Comparison of ENCODE assay signal across 24 cellular contexts in genomic region chr5:136034976-136035375, GRCh38. TPM values are rescaled to one million over a fixed set of nuclear protein-coding genes. Genes with fewer than 3 reads are reported as not detected.
A peak's percentile ranks its signal among the peaks of the same experiment; 100 is the strongest.
DNase-seq lines count a peak whose midpoint lies in the region; ATAC-seq and TF ChIP-seq lines count a peak whose summit lies in the region.
"Had no signal": no experiment of that assay in that cellular context is flagged by ENCODE, and none has a peak within 500 bp of the region (broad histone marks: within the 10 kb centered on the region; RNA-seq: fewer than 3 reads in every experiment).

No MANE protein-coding gene starts in this region.

- H3K9me3 Mint-ChIP-seq in MCF 10A (ENCODE audit: unreplicated experiment): peaks cover 6% of the 10 kb centered on the region
- H3K9me3 Mint-ChIP-seq: activated naive CD8-positive, alpha-beta T cell treated with anti-CD3 and anti-CD28 coated beads, Interleukin-2, amount 10 ng/mL, durations not matched to agents 7 days and 5 days had no signal

- peaks cover 0 to 7% of the 10 kb centered on the region in 2 donors for H3K4me1 ChIP-seq in breast epithelium
- H3K4me1 ChIP-seq in mesenchymal stem cell (ENCODE audit: control insufficient read depth, insufficient read depth, low read depth, low read length): peaks cover 35% of the 10 kb centered on the region
- H3K4me1 ChIP-seq: body of pancreas had no signal

- H2AK5ac ChIP-seq in mesenchymal stem cell (ENCODE audit: low read length, severe bottlenecking): no peak overlapping the region

- H3K27ac ChIP-seq in breast epithelium (no peak overlapping the region), coronary artery (peak overlapping the region in 1 of 2 donors; percentile 17), mesenchymal stem cell (ENCODE audit: low read length, poor library complexity, severe bottlenecking) (no peak overlapping the region)
- H3K27ac ChIP-seq: body of pancreas, C4-2B, foreskin keratinocyte, upper lobe of left lung had no signal

- H2BK12ac ChIP-seq in mesenchymal stem cell (ENCODE audit: low read length in 2 of 2): no peak overlapping the region

- CTCF ChIA-PET in MCF 10A (lab: Yijun Ruan, JAX): interaction anchor here (0.6 to 18.0 kb wide), 14 partner anchors 10 to 1059 kb away, joined by 3 to 171 read pairs (median 5); no protein-coding TSS in a partner anchor

- H3K23ac ChIP-seq in mesenchymal stem cell (ENCODE audit: low read length in 2 of 2): no peak overlapping the region

- H3K4me3 ChIP-seq in breast epithelium (no peak overlapping the region), coronary artery (no peak overlapping the region), mesenchymal stem cell (ENCODE audit: insufficient read depth in 1 of 2, low read depth in 1 of 2, low read length in 2 of 2) (no peak overlapping the region)
- H3K4me3 ChIP-seq: body of pancreas, MG63, mucosa of descending colon, Peyer's patch, stomach, upper lobe of left lung had no signal

- no peak overlapping the region for H2AFZ ChIP-seq in mesenchymal stem cell (ENCODE audit: low read depth, low read length)

- H4K91ac ChIP-seq in mesenchymal stem cell (ENCODE audit: low read length): no peak overlapping the region

- H4K8ac ChIP-seq in mesenchymal stem cell (ENCODE audit: low read length): peak overlapping the region; percentile 3

- peaks cover 80% of the 10 kb centered on the region for H3K4me1 Mint-ChIP-seq in MCF 10A (ENCODE audit: insufficient read depth, unreplicated experiment)

- H3K9me3 ChIP-seq in breast epithelium (peaks cover 0 to 5% of the 10 kb centered on the region in 2 donors), mesenchymal stem cell (ENCODE audit: control insufficient read depth, low read length) (peaks cover 5% of the 10 kb centered on the region)
- H3K9me3 ChIP-seq: body of pancreas, MG63, mucosa of descending colon, Peyer's patch, stomach had no signal

- H3K27me3 Mint-ChIP-seq in MCF 10A (ENCODE audit: insufficient read depth, unreplicated experiment): no peaks in the 10 kb centered on the region

- H3K4me3 Mint-ChIP-seq in MCF 10A (ENCODE audit: unreplicated experiment): peak overlapping the region; percentile 39
- H3K4me3 Mint-ChIP-seq: activated CD4-positive, alpha-beta T cell treated with anti-CD3 and anti-CD28 coated beads for 36 hours; activated naive CD8-positive, alpha-beta T cell treated with anti-CD3 and anti-CD28 coated beads, Interleukin-2, amount 10 ng/mL, durations not matched to agents 7 days and 5 days had no signal

- H3K4ac ChIP-seq in mesenchymal stem cell (ENCODE audit: low read depth in 1 of 2, low read length in 2 of 2): no peak overlapping the region

- H3K27me3 ChIP-seq in breast epithelium (no peaks in the 10 kb centered on the region), mesenchymal stem cell (ENCODE audit: control insufficient read depth in 1 of 2, insufficient read depth in 1 of 2, low read length in 2 of 2) (no peaks in the 10 kb centered on the region)
- H3K27me3 ChIP-seq: body of pancreas, foreskin keratinocyte, MG63, Peyer's patch, stomach, upper lobe of left lung had no signal

- no peak overlapping the region for H2BK120ac ChIP-seq in mesenchymal stem cell (ENCODE audit: low read depth, low read length)

- POLR2A ChIA-PET in MCF 10A (lab: Yijun Ruan, JAX): interaction anchor here (0.8 to 37.2 kb wide), 13 partner anchors 12 to 114 kb away, joined by 3 to 1604 read pairs (median 7); partner anchors contain the start of genes LECT2, SMAD5 and TGFBI

- no peak for ATAC-seq in HG03045 (IDR thresholded peaks at IDR 0.05; ENCODE audit: unreplicated experiment)
- ATAC-seq: activated CD4-positive, alpha-beta T cell treated with anti-CD3 and anti-CD28 coated beads for 36 hours; body of pancreas; HCT116; mucosa of descending colon had no signal

- no TSS peak for BruUV-seq in MCF 10A (replicated peaks; lab: Mats Ljungman, UMichigan)

- peak overlapping the region in 1 of 2 experiments; percentile 18 for H3K18ac ChIP-seq in mesenchymal stem cell (ENCODE audit: low read depth in 1 of 2, low read length in 2 of 2)

- WGBS in mesenchymal stem cell: 91% methylated on average over 3 of the region's 3 CpGs

- H3K14ac ChIP-seq in mesenchymal stem cell (ENCODE audit: low read length in 2 of 2): no peak overlapping the region

- peak overlapping the region; percentile 76 for H3K27ac Mint-ChIP-seq in MCF 10A (ENCODE audit: low read depth, unreplicated experiment)
- H3K27ac Mint-ChIP-seq: activated CD4-positive, alpha-beta T cell treated with anti-CD3 and anti-CD28 coated beads for 36 hours; activated naive CD8-positive, alpha-beta T cell treated with anti-CD3 and anti-CD28 coated beads, Interleukin-2, amount 10 ng/mL, durations not matched to agents 7 days and 5 days; activated T-helper 2 cell treated with anti-CD3 and anti-CD28 coated beads, Interferon-gamma antibody, Interleukin-2, Interleukin-4, amounts not matched to agents 10 μg/mL and 5 μg/mL and 100 μg/mL, durations not matched to agents 14 hours and 24 hours and 36 hours had no signal

- TF ChIP-seq POLR2A in breast epithelium (IDR thresholded peaks at IDR 0.05): no peak

- H3K36me3 ChIP-seq in breast epithelium: no peaks in the 10 kb centered on the region
- peaks cover 19 to 64% of the 10 kb centered on the region in 2 experiments for H3K36me3 ChIP-seq in mesenchymal stem cell (ENCODE audit: control insufficient read depth in 1 of 2, insufficient read depth in 2 of 2, low read depth in 1 of 2, low read length in 2 of 2)
- H3K36me3 ChIP-seq: Peyer's patch, upper lobe of left lung had no signal

- intact Hi-C loops in MCF 10A (cut with micrococcal nuclease) (no loop called here), breast epithelium (cut with DNase I; ENCODE audit: low total_unique reads) (no loop called here)

- no peak overlapping the region for H3K9ac ChIP-seq in mesenchymal stem cell (ENCODE audit: low read length)

- no peak for TF ChIP-seq CTCF in MCF 10A (IDR thresholded peaks at IDR 0.05; ENCODE audit: unreplicated experiment)
- no peak for TF ChIP-seq CTCF in breast epithelium (IDR thresholded peaks at IDR 0.05)
- no peak for TF ChIP-seq CTCF in coronary artery (IDR thresholded peaks at IDR 0.05)

- no peak for DNase-seq in MCF 10A (ENCODE audit: unreplicated experiment)
- no peak for DNase-seq in breast epithelium (ENCODE audit: low spot score in 2 of 2)
- DNase-seq in coronary artery (ENCODE audit: low spot score): peak; percentile 22
- no peak for DNase-seq in mesenchymal stem cell
- DNase-seq in globus pallidus (ENCODE audit: low spot score): no peak
- DNase-seq in NCI-H82 treated with DMSO at 0.1 percent for 48 hours (lab: John Stamatoyannopoulos, UW; ENCODE audit: unreplicated experiment): no peak
- DNase-seq in putamen (ENCODE audit: low spot score): no peak
- DNase-seq: activated CD4-positive, alpha-beta T cell treated with anti-CD3 and anti-CD28 coated beads for 36 hours; activated naive CD8-positive, alpha-beta T cell treated with anti-CD3 and anti-CD28 coated beads, Interleukin-2, amount 10 ng/mL, durations not matched to agents 7 days and 5 days; body of pancreas; cortex of kidney; foreskin keratinocyte; MG63; mucosa of descending colon; NCI-H2227 treated with DMSO at 0.1 percent for 48 hours; stimulated activated CD4-positive, alpha-beta T cell treated with anti-CD3 and anti-CD28 coated beads, Interleukin-2, amount 100 ng/mL, for 48 hours; stomach; SW 1271; upper lobe of left lung had no signal

- no peak overlapping the region for H2BK15ac ChIP-seq in mesenchymal stem cell (ENCODE audit: low read depth, poor library complexity, severe bottlenecking)

- peaks cover 34% of the 10 kb centered on the region for H3K79me1 ChIP-seq in mesenchymal stem cell (replicated peaks; ENCODE audit: low read length, poor library complexity, severe bottlenecking)

- H3K4me2 ChIP-seq in mesenchymal stem cell (ENCODE audit: low read length, poor library complexity, severe bottlenecking): no peak overlapping the region

- H3K36me3 Mint-ChIP-seq in MCF 10A (ENCODE audit: insufficient read depth, unreplicated experiment): peaks cover 92% of the 10 kb centered on the region
- H3K36me3 Mint-ChIP-seq: activated naive CD8-positive, alpha-beta T cell treated with anti-CD3 and anti-CD28 coated beads, Interleukin-2, amount 10 ng/mL, durations not matched to agents 7 days and 5 days had no signal

- H2BK5ac ChIP-seq in mesenchymal stem cell (ENCODE audit: low read depth, low read length, poor library complexity, severe bottlenecking): no peak overlapping the region

RNA-seq across cellular contexts. Expression of gene TGFBI, which starts 6.2 kb away (rescaled TPM):
- total RNA-seq in MCF 10A (2022) (623 and 892 TPM in 2 replicates), breast epithelium (100 to 1,000 TPM in 1 of 3 donors, 10 to 100 TPM in 2; 40.4 to 145 (median 45.2) TPM)
- polyA plus RNA-seq in mesenchymal stem cell (2013, experiment 1 of 2): 1,930 TPM
- polyA plus RNA-seq in mesenchymal stem cell (2013, experiment 2 of 2): 1,910 TPM
- total RNA-seq: activated CD4-positive, alpha-beta T cell treated with anti-CD3 and anti-CD28 coated beads for 36 hours; activated T-helper 2 cell treated with anti-CD3 and anti-CD28 coated beads, Interferon-gamma antibody, Interleukin-2, Interleukin-4, amounts not matched to agents 10 μg/mL and 5 μg/mL and 100 μg/mL, durations not matched to agents 14 hours and 24 hours and 36 hours had no signal
